ENCODE assay signal across 9 cellular contexts in the genomic region with DNA sequence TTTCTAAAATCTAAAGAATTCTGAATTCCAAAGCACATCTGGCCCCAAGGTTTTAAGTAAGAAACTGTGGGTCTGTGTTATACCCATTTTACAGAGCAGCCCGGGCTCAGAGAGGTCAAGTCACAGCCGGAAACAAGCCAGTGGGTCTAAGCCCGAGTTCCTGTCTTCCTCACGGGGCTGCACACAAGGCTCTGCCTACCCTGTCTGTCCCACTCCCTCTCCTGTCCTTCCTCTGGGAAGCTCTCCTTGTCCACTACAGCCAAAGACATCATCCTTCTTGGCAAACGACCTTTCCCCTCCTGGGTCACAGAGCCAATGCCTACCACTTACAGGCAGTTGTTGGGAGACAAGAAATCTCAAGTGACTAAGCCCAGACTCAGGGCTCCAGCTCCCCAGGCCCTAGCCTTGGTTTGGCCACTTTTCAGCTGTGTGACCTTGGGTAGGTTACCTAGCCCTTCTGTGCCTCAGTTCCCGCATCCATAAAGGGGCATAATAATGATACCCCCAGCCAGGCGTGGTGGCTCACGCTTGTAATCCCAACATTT. TPM values are rescaled to one million over a fixed set of nuclear protein-coding genes. Genes with fewer than 3 reads are reported as not detected.
DNase-seq lines count a peak whose midpoint lies in the region; ATAC-seq and TF ChIP-seq lines count a peak whose summit lies in the region.
"Had no signal": no experiment of that assay in that cellular context is flagged by ENCODE, and none has a peak within 500 bp of the region (broad histone marks: within the 10 kb centered on the region; RNA-seq: fewer than 3 reads in every experiment).

No MANE protein-coding gene starts in this region.

- WGBS in lung, 2 donors: 83 to 97% methylated on average over 8 of the region's 8 CpGs

- H3K36me3 ChIP-seq in lung (ENCODE audit: control insufficient read depth in 2 of 2, insufficient read depth in 2 of 2, low read length in 2 of 2) (no peaks in the 10 kb centered on the region), tibial artery (no peaks in the 10 kb centered on the region)

- H3K27me3 Mint-ChIP-seq in central memory CD8-positive, alpha-beta T cell: peaks cover 24% of the 10 kb centered on the region

- peak overlapping the region; percentile 4 for H3K4me3 Mint-ChIP-seq in central memory CD8-positive, alpha-beta T cell

- peaks cover 5% of the 10 kb centered on the region in 2 donors for H3K4me1 ChIP-seq in lung (ENCODE audit: control insufficient read depth in 2 of 2, insufficient read depth in 2 of 2, low read length in 2 of 2)
- peaks cover 0 to 36% (median 24%) of the 10 kb centered on the region in 4 donors for H3K4me1 ChIP-seq in tibial artery

- peak; percentile 48 for DNase-seq in activated CD8-positive, alpha-beta memory T cell treated with anti-CD3 and anti-CD28 coated beads, Interleukin-2, amount 50 U/mL, for 48 hours
- no peak for DNase-seq in activated CD8-positive, alpha-beta memory T cell treated with anti-CD3 and anti-CD28 coated beads, Interleukin-2, amount 50 U/mL, for 4 hours
- DNase-seq in central memory CD8-positive, alpha-beta T cell (ENCODE audit: low spot score in 2 of 2): no peak
- no peak for DNase-seq in lung (ENCODE audit: low spot score)
- peak in 1 of 2 donors; percentile 23 for DNase-seq in tibial artery
- no peak for DNase-seq in NCI-H2196 (lab: John Stamatoyannopoulos, UW; ENCODE audit: unreplicated experiment)
- DNase-seq in NCI-H1092 (lab: John Stamatoyannopoulos, UW): no peak
- no peak for DNase-seq in NAMALWA (ENCODE audit: low spot score)

- H3K9me3 Mint-ChIP-seq in central memory CD8-positive, alpha-beta T cell: no peaks in the 10 kb centered on the region

- H3K27ac Mint-ChIP-seq in central memory CD8-positive, alpha-beta T cell (ENCODE audit: low read depth): peak overlapping the region; percentile 63
- H3K27ac Mint-ChIP-seq: B cell had no signal

- H3K27me3 ChIP-seq in lung (ENCODE audit: control insufficient read depth, insufficient read depth): no peaks in the 10 kb centered on the region
- no peaks in the 10 kb centered on the region for H3K27me3 ChIP-seq in tibial artery

- intact Hi-C loops in tibial artery (cut with DNase I; ENCODE audit: low total_unique reads): no loop called here

- H3K9me3 ChIP-seq in lung (ENCODE audit: control insufficient read depth in 2 of 2, insufficient read depth in 1 of 2, low read length in 1 of 2) (no peaks in the 10 kb centered on the region), tibial artery (no peaks in the 10 kb centered on the region)

- peaks cover 10% of the 10 kb centered on the region for H3K4me1 Mint-ChIP-seq in central memory CD8-positive, alpha-beta T cell

- TF ChIP-seq CTCF in lung (IDR thresholded peaks at IDR 0.05; ENCODE audit: control extremely low read depth, extremely low read depth) (no peak), tibial artery (IDR thresholded peaks at IDR 0.05) (no peak)

- H3K4me3 ChIP-seq in lung (no peak overlapping the region), tibial artery (no peak overlapping the region)

- H3K36me3 Mint-ChIP-seq in central memory CD8-positive, alpha-beta T cell (ENCODE audit: insufficient read depth): no peaks in the 10 kb centered on the region

- H3K27ac ChIP-seq in lung (ENCODE audit: low read depth in 1 of 2, low read length in 1 of 2) (peak overlapping the region; percentile 67 to 85), tibial artery (peak overlapping the region; percentile 66 to 68)

- no peak for ATAC-seq in central memory CD8-positive, alpha-beta T cell (replicated peaks; ENCODE audit: extremely low read depth, poor library complexity, severe bottlenecking)
- ATAC-seq in lung (ENCODE audit: insufficient read depth, low FRiP score): no peak

RNA-seq across cellular contexts. Expression of gene MAP3K14, which starts 55.6 kb away (rescaled TPM):
- 10 to 100 TPM in 1 of 2 donors, 1 to 10 TPM in 1; 5.9 to 13.5 TPM for total RNA-seq in lung
- polyA plus RNA-seq in lung: 1 to 10 TPM; 6.4 to 9.2 TPM
